Comparison of ENCODE assay signal across 14 cellular contexts in genomic region chr6:129607581-129608186, GRCh38.
DNase-seq lines count a peak whose midpoint lies in the region; ATAC-seq, FAIRE-seq and TF ChIP-seq lines count a peak whose summit lies in the region.
"Had no signal": no experiment of that assay in that cellular context is flagged by ENCODE, and none has a peak within 500 bp of the region (broad histone marks: within the 10 kb centered on the region; RNA-seq: fewer than 3 reads in every experiment).

No MANE protein-coding gene starts in this region.

- DNase-seq in GM12891 (ENCODE audit: insufficient read length, low spot score) (no peak), NCI-H1105 (lab: John Stamatoyannopoulos, UW) (peak; percentile 52), choroid plexus epithelial cell (ENCODE audit: low read depth) (peak; percentile 47), sciatic nerve (ENCODE audit: low spot score) (no peak), head of caudate nucleus (no peak), DMS79 (lab: John Stamatoyannopoulos, UW) (no peak)
- DNase-seq: CD4-positive, CD25-positive, alpha-beta regulatory T cell; effector memory CD4-positive, alpha-beta T cell; stimulated activated naive CD4-positive, alpha-beta T cell; T1000 had no signal

- peak; percentile 44 for ATAC-seq in sciatic nerve
- no peak for ATAC-seq in HG02571 (IDR thresholded peaks at IDR 0.05; ENCODE audit: unreplicated experiment)
- ATAC-seq: HCT116 had no signal

- H3K4me3 ChIP-seq in choroid plexus epithelial cell (ENCODE audit: low read depth, low read length) = no peak overlapping the region
- H3K4me3 ChIP-seq: ascending aorta, right atrium auricular region had no signal

- intact Hi-C loops in sciatic nerve (cut with DNase I) = no loop called here
- intact Hi-C loops in head of caudate nucleus (cut with DNase I) = loop anchor here (10.0 kb wide), 1 partner anchor 127 kb away; no protein-coding TSS in a partner anchor

- no peak for TF ChIP-seq POLR2A in GM12891 (IDR thresholded peaks at IDR 0.05; ENCODE audit: low read depth, low read length)

- peak; percentile 28 for FAIRE-seq in GM12891 (lab: Jason Lieb, UNC)

- no peak for TF ChIP-seq CTCF in choroid plexus epithelial cell (conservative IDR thresholded peaks at IDR 0.05; ENCODE audit: low read depth, low read length)

TF ChIP-seq in GM12891, 5 proteins besides CTCF, POLR2A, EP300 and RAD21:
- TF ChIP-seq PAX5 (IDR thresholded peaks at IDR 0.05; ENCODE audit: insufficient read depth, low read length, severe bottlenecking) = no peak
- no peak for TF ChIP-seq POLR2AphosphoS5 (IDR thresholded peaks at IDR 0.05; ENCODE audit: low read depth, low read length)
- no peak for TF ChIP-seq TAF1 (IDR thresholded peaks at IDR 0.05; ENCODE audit: low read depth, low read length)
- TF ChIP-seq SPI1 (IDR thresholded peaks at IDR 0.05; ENCODE audit: low read depth, low read length) = no peak
- no peak for TF ChIP-seq POU2F2 (IDR thresholded peaks at IDR 0.05; ENCODE audit: low read depth, low read length)

Comparison
In these comparisons a context has a peak if more than half of its experiments do, and no peak if none do; other contexts are left out.
1. DNase-seq: peak in NCI-H1105 (single experiment) and choroid plexus epithelial cell (single experiment); none in GM12891 (single experiment), sciatic nerve (single experiment), head of caudate nucleus (0 of 42) and DMS79 (single experiment).